9 cellular contexts compared by ENCODE assay signal in the genomic region with DNA sequence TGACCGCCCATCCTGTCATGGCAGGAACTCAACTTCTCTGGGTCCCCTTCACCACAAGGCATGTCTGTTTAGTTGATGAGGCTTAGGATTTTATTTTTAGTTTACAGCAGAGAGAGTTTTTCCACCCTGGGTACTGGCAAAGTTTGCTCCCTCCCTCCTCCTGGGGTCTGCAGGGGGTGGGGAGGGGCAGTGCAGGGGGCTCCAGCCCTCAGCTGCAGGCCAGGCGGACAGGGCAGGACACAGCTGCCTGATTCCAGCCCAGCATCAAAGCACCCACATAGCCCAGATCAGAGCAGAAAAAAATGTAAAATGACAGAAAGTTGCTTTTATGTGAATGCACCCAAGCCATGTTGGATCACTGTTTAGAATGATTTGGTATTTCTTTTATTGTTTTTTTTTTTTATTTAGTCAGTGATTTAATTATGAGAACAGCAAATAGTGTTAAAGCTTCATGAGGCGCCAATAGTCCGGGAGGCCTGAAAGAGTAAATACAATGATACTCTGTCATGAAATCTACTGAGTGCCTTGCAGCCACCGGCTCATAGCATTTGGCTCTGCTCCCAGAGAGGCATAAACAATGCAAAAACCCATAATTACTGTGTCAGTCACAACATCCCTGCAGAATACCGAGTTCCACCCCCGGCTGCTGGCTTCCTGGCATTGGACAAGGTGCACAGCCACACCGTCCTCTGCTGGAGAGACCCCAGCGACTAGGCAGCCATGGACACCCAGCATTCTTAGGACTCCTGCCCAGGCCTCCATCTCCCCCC.
DNase-seq lines count a peak whose midpoint lies in the region; ATAC-seq and TF ChIP-seq lines count a peak whose summit lies in the region.
"Had no signal": no experiment of that assay in that cellular context is flagged by ENCODE, and none has a peak within 500 bp of the region (broad histone marks: within the 10 kb centered on the region; RNA-seq: fewer than 3 reads in every experiment).

No MANE protein-coding gene starts in this region.

- peak overlapping the region; percentile 50 for H3K27ac ChIP-seq in colonic mucosa

- no peaks in the 10 kb centered on the region for H3K36me3 ChIP-seq in colonic mucosa

- H3K9me3 ChIP-seq in colonic mucosa, result no peaks in the 10 kb centered on the region

- peaks cover 20% of the 10 kb centered on the region for H3K27me3 Mint-ChIP-seq in nephron progenitor cell (ENCODE audit: low read depth, poor library complexity)
- H3K27me3 Mint-ChIP-seq in activated CD8-positive, alpha-beta T cell treated with anti-CD3 and anti-CD28 coated beads for 36 hours, result no peaks in the 10 kb centered on the region
- H3K27me3 Mint-ChIP-seq: activated naive CD4-positive, alpha-beta T cell treated with anti-CD3 and anti-CD28 coated beads, Interleukin-2, amount 10 ng/mL, durations not matched to agents 7 days and 5 days had no signal

- CTCF ChIA-PET in activated CD8-positive, alpha-beta T cell treated with anti-CD3 and anti-CD28 coated beads for 36 hours (lab: Charles Lee), result no interaction called here

- no peak overlapping the region for H3K4me3 Mint-ChIP-seq in nephron progenitor cell
- no peak overlapping the region for H3K4me3 Mint-ChIP-seq in activated CD8-positive, alpha-beta T cell treated with anti-CD3 and anti-CD28 coated beads for 36 hours
- H3K4me3 Mint-ChIP-seq: activated naive CD4-positive, alpha-beta T cell treated with anti-CD3 and anti-CD28 coated beads, Interleukin-2, amount 10 ng/mL, durations not matched to agents 7 days and 5 days had no signal

- H3K9ac ChIP-seq in colonic mucosa (ENCODE audit: low read depth in 2 of 2, low read length in 2 of 2), result no peak overlapping the region

- H3K27me3 ChIP-seq in colonic mucosa, result no peaks in the 10 kb centered on the region

- H3K4me3 ChIP-seq in colonic mucosa, result no peak overlapping the region

- in situ Hi-C loops in Caki2 (cut with HindIII; ENCODE audit: low pct_unique_long_range_greater_than_20kb, low sequenced_read_pairs), result no loop called here

- POLR2A ChIA-PET in activated CD8-positive, alpha-beta T cell treated with anti-CD3 and anti-CD28 coated beads for 36 hours (lab: Charles Lee), result no interaction called here

- H3K4me1 ChIP-seq in colonic mucosa, result peaks cover 7% of the 10 kb centered on the region

- peaks cover 55% of the 10 kb centered on the region for H3K4me1 Mint-ChIP-seq in nephron progenitor cell
- no peaks in the 10 kb centered on the region for H3K4me1 Mint-ChIP-seq in activated CD8-positive, alpha-beta T cell treated with anti-CD3 and anti-CD28 coated beads for 36 hours (ENCODE audit: low read depth)
- H3K4me1 Mint-ChIP-seq: activated naive CD4-positive, alpha-beta T cell treated with anti-CD3 and anti-CD28 coated beads, Interleukin-2, amount 10 ng/mL, durations not matched to agents 7 days and 5 days had no signal

- H3K27ac Mint-ChIP-seq in nephron progenitor cell, result peak overlapping the region; percentile 77
- H3K27ac Mint-ChIP-seq in activated CD8-positive, alpha-beta T cell treated with anti-CD3 and anti-CD28 coated beads for 36 hours, result no peak overlapping the region
- H3K27ac Mint-ChIP-seq: activated naive CD4-positive, alpha-beta T cell treated with anti-CD3 and anti-CD28 coated beads, Interleukin-2, amount 10 ng/mL, durations not matched to agents 7 days and 5 days had no signal

- DNase-seq in Caki2 (ENCODE audit: low read depth) (peak; percentile 65), NCI-H2029 treated with DMSO at 0.1 percent for 48 hours (lab: John Stamatoyannopoulos, UW) (peak; percentile 88), colonic mucosa (peak; percentile 82), nephron progenitor cell (no peak)
- no peak for DNase-seq in activated CD8-positive, alpha-beta memory T cell treated with anti-CD3 and anti-CD28 coated beads, Interleukin-2, amount 50 U/mL, for 48 hours
- no peak for DNase-seq in activated CD8-positive, alpha-beta T cell treated with anti-CD3 and anti-CD28 coated beads for 36 hours
- DNase-seq: activated naive CD4-positive, alpha-beta T cell treated with anti-CD3 and anti-CD28 coated beads, Interleukin-2, amount 10 ng/mL, durations not matched to agents 7 days and 5 days had no signal

- intact Hi-C loops in colonic mucosa (cut with DNase I), result no loop called here
- intact Hi-C loops in activated CD8-positive, alpha-beta T cell treated with anti-CD3 and anti-CD28 coated beads for 36 hours (cut with micrococcal nuclease), result no loop called here

- TF ChIP-seq CTCF in colonic mucosa (IDR thresholded peaks at IDR 0.05) (no peak), nephron progenitor cell (IDR thresholded peaks at IDR 0.05) (no peak)
- no peak for TF ChIP-seq CTCF in activated CD8-positive, alpha-beta T cell treated with anti-CD3 and anti-CD28 coated beads for 36 hours (IDR thresholded peaks at IDR 0.05)

- ATAC-seq in HG03378 (IDR thresholded peaks at IDR 0.05; ENCODE audit: unreplicated experiment) (no peak), HG03354 (IDR thresholded peaks at IDR 0.05; ENCODE audit: poor library complexity, severe bottlenecking, unreplicated experiment) (no peak)
- no peak for ATAC-seq in activated CD8-positive, alpha-beta T cell treated with anti-CD3 and anti-CD28 coated beads for 36 hours

- H3K36me3 Mint-ChIP-seq in nephron progenitor cell (ENCODE audit: low read depth), result no peaks in the 10 kb centered on the region
- no peaks in the 10 kb centered on the region for H3K36me3 Mint-ChIP-seq in activated CD8-positive, alpha-beta T cell treated with anti-CD3 and anti-CD28 coated beads for 36 hours (ENCODE audit: low read depth)
- H3K36me3 Mint-ChIP-seq: activated naive CD4-positive, alpha-beta T cell treated with anti-CD3 and anti-CD28 coated beads, Interleukin-2, amount 10 ng/mL, durations not matched to agents 7 days and 5 days had no signal

- H3K9me3 Mint-ChIP-seq in nephron progenitor cell, result peaks cover 19% of the 10 kb centered on the region
- no peaks in the 10 kb centered on the region for H3K9me3 Mint-ChIP-seq in activated CD8-positive, alpha-beta T cell treated with anti-CD3 and anti-CD28 coated beads for 36 hours

Comparison
In these comparisons a context has a peak if more than half of its experiments do, and no peak if none do; other contexts are left out.
1. DNase-seq: peak in Caki2 (single experiment), NCI-H2029 treated with DMSO at 0.1 percent for 48 hours (single experiment) and colonic mucosa (single experiment); none in nephron progenitor cell (single experiment), activated CD8-positive, alpha-beta memory T cell treated with anti-CD3 and anti-CD28 coated beads, Interleukin-2, amount 50 U/mL, for 48 hours (single experiment) and activated CD8-positive, alpha-beta T cell treated with anti-CD3 and anti-CD28 coated beads for 36 hours (single experiment).